9 cellular contexts compared by ENCODE assay signal in the genomic region with DNA sequence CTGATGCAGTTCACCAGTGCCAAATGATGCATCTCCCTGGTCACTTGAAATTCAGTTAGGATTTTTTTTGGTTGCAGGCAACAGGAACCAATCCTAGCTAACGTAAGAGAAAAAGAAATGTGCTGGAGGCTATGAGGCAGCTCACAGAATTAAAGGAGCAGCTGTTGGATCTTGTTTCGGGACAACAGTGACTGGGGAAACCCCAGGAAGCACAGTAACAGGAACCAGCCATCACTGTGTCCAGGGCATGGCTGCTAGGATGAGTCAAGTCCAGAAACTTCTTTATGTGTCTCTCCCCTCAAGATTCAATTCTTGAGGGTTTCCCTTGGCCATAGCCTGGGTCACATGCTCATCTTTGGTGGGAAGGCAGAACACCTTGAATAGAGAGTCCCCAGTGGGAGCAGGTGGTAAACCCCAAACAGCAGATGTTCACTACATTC.
A peak's percentile ranks its signal among the peaks of the same experiment; 100 is the strongest.
DNase-seq lines count a peak whose midpoint lies in the region; ATAC-seq and TF ChIP-seq lines count a peak whose summit lies in the region.
"Had no signal": no experiment of that assay in that cellular context is flagged by ENCODE, and none has a peak within 500 bp of the region (broad histone marks: within the 10 kb centered on the region; RNA-seq: fewer than 3 reads in every experiment).

No MANE protein-coding gene starts in this region.

- no peaks in the 10 kb centered on the region for H4K20me1 ChIP-seq in MM.1S (ENCODE audit: insufficient read depth, low read length)

- no peak for TF ChIP-seq CTCF in choroid plexus epithelial cell (conservative IDR thresholded peaks at IDR 0.05; ENCODE audit: low read depth, low read length)
- TF ChIP-seq CTCF in MM.1S (IDR thresholded peaks at IDR 0.05; ENCODE audit: low read length): no peak
- TF ChIP-seq CTCF in coronary artery (IDR thresholded peaks at IDR 0.05): no peak

- no peak overlapping the region for H3K9ac ChIP-seq in MM.1S (ENCODE audit: low read length)

- no peaks in the 10 kb centered on the region for H3F3A ChIP-seq in MM.1S (ENCODE audit: insufficient read depth, low read length)

- no peaks in the 10 kb centered on the region for H3K9me2 ChIP-seq in MM.1S (replicated peaks; ENCODE audit: insufficient read depth, low read length)

- no peak overlapping the region for H3K4me2 ChIP-seq in MM.1S (ENCODE audit: low read depth, low read length)

- DNase-seq in EH (ENCODE audit: low read depth) (peak; percentile 88), GM19238 (ENCODE audit: insufficient read length, low spot score) (peak; percentile 23), choroid plexus epithelial cell (ENCODE audit: low read depth) (peak; percentile 39), NCI-H2227 (lab: John Stamatoyannopoulos, UW; ENCODE audit: unreplicated experiment) (no peak), NCI-H1092 (lab: John Stamatoyannopoulos, UW) (no peak), MM.1S (no peak), coronary artery (ENCODE audit: low spot score) (no peak)
- DNase-seq: left cardiac atrium had no signal

- H3K9me3 ChIP-seq in MM.1S (replicated peaks; ENCODE audit: insufficient read depth, low read length): no peaks in the 10 kb centered on the region

- no peak overlapping the region for H2AFZ ChIP-seq in MM.1S (ENCODE audit: low read length)

- H3K36me3 ChIP-seq in MM.1S (replicated peaks; ENCODE audit: insufficient read depth, low read length): no peaks in the 10 kb centered on the region

- no peak overlapping the region for H3K27ac ChIP-seq in MM.1S (ENCODE audit: low read length)
- H3K27ac ChIP-seq in coronary artery: no peak overlapping the region

- H3K79me2 ChIP-seq in MM.1S (ENCODE audit: low read length): no peaks in the 10 kb centered on the region

- peak; percentile 79 for ATAC-seq in HG03045 (IDR thresholded peaks at IDR 0.05; ENCODE audit: unreplicated experiment)

- H3K4me3 ChIP-seq in choroid plexus epithelial cell (ENCODE audit: low read depth, low read length): no peak overlapping the region
- no peak overlapping the region for H3K4me3 ChIP-seq in MM.1S (ENCODE audit: low read length)
- no peak overlapping the region for H3K4me3 ChIP-seq in coronary artery

- H3K27me3 ChIP-seq in MM.1S (replicated peaks; ENCODE audit: insufficient read depth, low read length): no peaks in the 10 kb centered on the region

- no peaks in the 10 kb centered on the region for H3K4me1 ChIP-seq in MM.1S (ENCODE audit: low read length)

Comparison
In these comparisons a context has a peak if more than half of its experiments do, and no peak if none do; other contexts are left out.
1. DNase-seq: peak in EH (single experiment), GM19238 (single experiment) and choroid plexus epithelial cell (single experiment); none in NCI-H2227 (single experiment), NCI-H1092 (single experiment), MM.1S (single experiment) and coronary artery (single experiment).